In genomic region chr13:78215458-78215857, GRCh38 we compare ENCODE assay signal across 3 cellular contexts.
"Had no signal": no experiment of that assay in that cellular context is flagged by ENCODE, and none has a peak within 500 bp of the region (broad histone marks: within the 10 kb centered on the region; RNA-seq: fewer than 3 reads in every experiment).

No MANE protein-coding gene starts in this region.

- H3K4me3 ChIP-seq: GM12878 had no signal

- DNase-seq: GDM1, GF-D8 had no signal

- ATAC-seq: GM12878 had no signal
